Comparison of ENCODE assay signal across 2 cellular contexts in the genomic region with DNA sequence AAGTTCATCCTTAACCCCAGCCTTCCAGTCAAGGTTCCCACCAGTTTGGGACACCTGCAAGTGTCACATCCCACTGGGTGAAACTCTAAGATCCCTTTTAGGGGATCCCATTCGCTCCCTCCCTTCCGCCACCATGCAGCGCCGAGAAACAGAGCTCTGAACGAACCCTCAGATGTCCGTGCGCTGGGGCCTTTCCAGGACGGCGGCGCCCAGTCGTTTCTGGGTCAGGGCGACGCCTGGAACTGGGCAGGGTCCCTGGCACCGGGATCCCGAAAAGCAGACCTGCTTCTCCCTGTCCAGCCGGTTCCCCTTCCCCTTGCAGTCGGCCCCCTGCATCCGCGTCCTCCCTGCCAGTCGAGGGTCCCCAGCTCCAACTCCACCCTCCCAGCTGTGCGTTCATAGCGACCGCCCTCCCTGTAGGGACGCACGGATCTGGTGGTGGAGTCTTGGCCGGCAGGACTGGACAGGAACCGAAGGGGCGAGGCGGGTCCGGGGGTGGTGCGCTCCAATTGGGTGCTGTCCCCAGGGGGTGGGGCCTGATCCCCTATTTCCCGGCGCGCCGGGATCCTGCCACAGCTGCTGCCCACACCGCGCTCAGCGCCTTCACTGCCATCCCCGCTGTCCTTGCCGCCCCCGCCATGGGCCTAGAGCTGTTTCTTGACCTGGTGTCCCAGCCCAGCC. TPM values are rescaled to one million over a fixed set of nuclear protein-coding genes. Genes with fewer than 3 reads are reported as not detected.
"Had no signal": no experiment of that assay in that cellular context is flagged by ENCODE, and none has a peak within 500 bp of the region (broad histone marks: within the 10 kb centered on the region; RNA-seq: fewer than 3 reads in every experiment).

A gene (plus strand): TSS at position 575 of the 681 bp plus-strand sequence.

RNA-seq across cellular contexts. Expression of the gene that starts here (rescaled TPM):
- total RNA-seq: breast epithelium, vagina had no signal
